8 cellular contexts compared by ENCODE assay signal in the genomic region with DNA sequence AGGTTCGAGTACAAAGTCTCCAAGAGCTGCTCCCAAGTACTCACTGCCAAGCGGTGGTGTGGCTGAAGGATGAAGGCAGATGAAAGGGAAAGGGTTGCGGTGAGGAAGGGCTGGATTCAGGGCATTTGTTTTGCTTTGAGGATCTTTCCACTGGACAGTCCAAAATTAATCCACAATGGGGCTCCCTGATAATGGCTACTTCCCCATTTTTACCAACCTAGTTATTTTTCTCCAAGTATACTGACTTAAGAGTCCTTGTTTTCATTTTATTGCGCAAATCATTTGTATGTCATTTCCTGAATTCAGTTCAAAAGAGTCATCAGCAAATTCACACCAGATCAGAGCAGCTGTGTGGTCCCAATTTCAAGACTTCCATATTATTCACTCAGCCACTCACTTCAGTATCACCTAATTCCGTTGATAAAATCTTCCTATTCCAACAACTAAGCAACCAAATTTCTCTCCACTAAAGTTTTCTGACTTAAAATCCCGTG. TPM values are rescaled to one million over a fixed set of nuclear protein-coding genes. Genes with fewer than 3 reads are reported as not detected.
A peak's percentile ranks its signal among the peaks of the same experiment; 100 is the strongest.
DNase-seq lines count a peak whose midpoint lies in the region; ATAC-seq, FAIRE-seq and TF ChIP-seq lines count a peak whose summit lies in the region.

No MANE protein-coding gene starts in this region.

- DNase-seq in GM06990 (ENCODE audit: extremely low read depth, insufficient read length) (no peak), RPMI7951 (ENCODE audit: low read depth) (peak; percentile 40), epithelial cell of esophagus (ENCODE audit: low read depth) (peak; percentile 80), urothelium cell line (ENCODE audit: low spot score) (no peak), NCI-H526 (lab: John Stamatoyannopoulos, UW) (no peak)
- no peak for DNase-seq in effector CD4-positive, alpha-beta T cell

- peak overlapping the region; percentile 89 for H3K4me3 ChIP-seq in GM06990 (replicated peaks; ENCODE audit: low read depth, low read length)
- peak overlapping the region; percentile 44 for H3K4me3 ChIP-seq in epithelial cell of esophagus (ENCODE audit: low read length)

- peaks cover 3% of the 10 kb centered on the region for H3K36me3 Mint-ChIP-seq in nephron (ENCODE audit: low read depth)

- no peaks in the 10 kb centered on the region for H3K9me3 Mint-ChIP-seq in nephron

- TF ChIP-seq CTCF in GM06990 (IDR thresholded peaks at IDR 0.05; ENCODE audit: insufficient read depth, low read length, poor library complexity, severe bottlenecking): no peak
- no peak for TF ChIP-seq CTCF in epithelial cell of esophagus (IDR thresholded peaks at IDR 0.05; ENCODE audit: insufficient read depth, low read depth, low read length, missing control alignments)
- no peak for TF ChIP-seq CTCF in nephron (IDR thresholded peaks at IDR 0.05; ENCODE audit: unreplicated experiment in 3 of 3)

- FAIRE-seq in urothelium cell line (lab: Jason Lieb, UNC): no peak

- peak overlapping the region; percentile 34 to 68 (median 68) for H3K27ac Mint-ChIP-seq in nephron

- peaks cover 30% of the 10 kb centered on the region for H3K4me1 Mint-ChIP-seq in nephron

- H3K4me3 Mint-ChIP-seq in nephron: peak overlapping the region; percentile 73 to 84 (median 81)

- H3K27me3 ChIP-seq in GM06990 (replicated peaks; ENCODE audit: control insufficient read depth, insufficient read depth, low read length): no peaks in the 10 kb centered on the region

- peaks cover 17% of the 10 kb centered on the region for H3K27me3 Mint-ChIP-seq in nephron (ENCODE audit: low read depth)

- no peaks in the 10 kb centered on the region for H3K36me3 ChIP-seq in GM06990 (ENCODE audit: control insufficient read depth, insufficient read depth, low read length)

- ATAC-seq in HG02970 (IDR thresholded peaks at IDR 0.05; ENCODE audit: low FRiP score, unreplicated experiment): no peak

RNA-seq across cellular contexts. Expression of a gene that starts 0.5 kb away (rescaled TPM):
- total RNA-seq in RPMI7951 (2014; rRNA removed; shearing (Covaris generic)): 9.6 and 15.0 TPM in 2 replicates

Comparison
In these comparisons a context has a peak if more than half of its experiments do, and no peak if none do; other contexts are left out.
1. DNase-seq: peak in RPMI7951 (single experiment) and epithelial cell of esophagus (single experiment); none in GM06990 (single experiment), urothelium cell line (single experiment), effector CD4-positive, alpha-beta T cell (single experiment) and NCI-H526 (0 of 2).